8 cellular contexts compared by ENCODE assay signal in the genomic region with DNA sequence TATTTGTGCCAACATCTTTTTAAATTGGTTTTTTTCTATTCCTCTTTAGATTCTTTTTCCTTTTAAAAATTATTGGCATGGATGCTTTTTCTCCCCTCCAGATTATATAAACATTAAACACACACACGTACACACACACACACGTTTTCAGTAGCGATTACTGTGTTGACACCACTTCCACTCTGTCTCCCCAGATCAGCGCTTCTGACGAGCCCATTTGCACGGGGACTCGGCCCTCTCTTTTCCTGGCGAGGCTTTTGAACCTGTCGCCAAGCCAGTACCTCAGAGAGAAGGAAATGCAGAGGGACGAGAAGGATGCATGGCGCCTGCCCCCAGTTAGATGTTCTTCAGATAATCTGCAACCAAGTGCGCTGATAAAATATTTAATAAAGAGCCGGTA. TPM values are rescaled to one million over a fixed set of nuclear protein-coding genes. Genes with fewer than 3 reads are reported as not detected.
A peak's percentile ranks its signal among the peaks of the same experiment; 100 is the strongest.
DNase-seq lines count a peak whose midpoint lies in the region; ATAC-seq and TF ChIP-seq lines count a peak whose summit lies in the region.

No MANE protein-coding gene starts in this region.

- H3K27me3 Mint-ChIP-seq in activated B cell treated with CpG ODN at 0.5 μM for 24 hours = peaks cover 50% of the 10 kb centered on the region

- DNase-seq in left ventricle myocardium inferior (no peak), Right ventricle myocardium inferior (ENCODE audit: missing footprints) (no peak), activated B cell treated with CpG ODN at 0.5 μM for 24 hours (no peak), thoracic aorta (ENCODE audit: low spot score) (no peak), kidney tubule cell (ENCODE audit: low spot score) (no peak)

- H3K9ac ChIP-seq in iPS-15b (ENCODE audit: low read depth, low read length) = no peak overlapping the region

- H3K27me3 ChIP-seq in left ventricle myocardium inferior (ENCODE audit: low read depth) = peaks cover 67% of the 10 kb centered on the region
- peaks cover 79% of the 10 kb centered on the region for H3K27me3 ChIP-seq in iPS-15b (ENCODE audit: control insufficient read depth, insufficient read depth, low read length)
- peaks cover 30% of the 10 kb centered on the region for H3K27me3 ChIP-seq in thoracic aorta (replicated peaks; ENCODE audit: insufficient read depth)

- no peak overlapping the region for H3K27ac Mint-ChIP-seq in activated B cell treated with CpG ODN at 0.5 μM for 24 hours

- intact Hi-C loops in left ventricle myocardium inferior (cut with micrococcal nuclease) (no loop called here), Right ventricle myocardium inferior (cut with DNase I) (no loop called here), activated B cell treated with CpG ODN at 0.5 μM for 24 hours (cut with micrococcal nuclease) (loop anchor here (5.0 kb wide), 1 partner anchor 168 kb away; no protein-coding TSS in a partner anchor)

- POLR2A ChIA-PET in activated B cell treated with CpG ODN at 0.5 μM for 24 hours (lab: Charles Lee) = no interaction called here

- ATAC-seq in Right ventricle myocardium inferior = no peak
- peak; percentile 22 for ATAC-seq in HG03108 (IDR thresholded peaks at IDR 0.05; ENCODE audit: unreplicated experiment)
- ATAC-seq in activated B cell treated with CpG ODN at 0.5 μM for 24 hours (ENCODE audit: low read depth) = peak; percentile 29
- no peak for ATAC-seq in thoracic aorta (ENCODE audit: insufficient number of reproducible peaks, low FRiP score, low read depth)
- no peak for ATAC-seq in GM21447 (IDR thresholded peaks at IDR 0.05; ENCODE audit: unreplicated experiment)

- H3K36me3 ChIP-seq in left ventricle myocardium inferior (no peaks in the 10 kb centered on the region), iPS-15b (ENCODE audit: control insufficient read depth, insufficient read depth, low read length) (no peaks in the 10 kb centered on the region), thoracic aorta (no peaks in the 10 kb centered on the region)

- peak overlapping the region; percentile 70 for H3K4me3 Mint-ChIP-seq in activated B cell treated with CpG ODN at 0.5 μM for 24 hours

- H3K4me3 ChIP-seq in left ventricle myocardium inferior (peak overlapping the region; percentile 67), iPS-15b (ENCODE audit: low read depth, low read length) (peak overlapping the region; percentile 54), thoracic aorta (peak overlapping the region; percentile 71)

- no peaks in the 10 kb centered on the region for H3K9me3 Mint-ChIP-seq in activated B cell treated with CpG ODN at 0.5 μM for 24 hours

- no peak for TF ChIP-seq CTCF in left ventricle myocardium inferior (IDR thresholded peaks at IDR 0.05; ENCODE audit: borderline replicate concordance)
- TF ChIP-seq CTCF in activated B cell treated with CpG ODN at 0.5 μM for 24 hours (IDR thresholded peaks at IDR 0.05) = no peak
- TF ChIP-seq CTCF in thoracic aorta (IDR thresholded peaks at IDR 0.05) = no peak

- H3K4me1 Mint-ChIP-seq in activated B cell treated with CpG ODN at 0.5 μM for 24 hours = peaks cover 50% of the 10 kb centered on the region

- H3K9me3 ChIP-seq in left ventricle myocardium inferior (replicated peaks) (no peaks in the 10 kb centered on the region), iPS-15b (ENCODE audit: control insufficient read depth, insufficient read depth, low read length) (no peaks in the 10 kb centered on the region), thoracic aorta (no peaks in the 10 kb centered on the region)

- H3K27ac ChIP-seq in left ventricle myocardium inferior (replicated peaks) = no peak overlapping the region
- no peak overlapping the region for H3K27ac ChIP-seq in thoracic aorta

- H3K4me1 ChIP-seq in left ventricle myocardium inferior = peaks cover 51% of the 10 kb centered on the region
- H3K4me1 ChIP-seq in iPS-15b (ENCODE audit: control insufficient read depth, insufficient read depth, low read length) = peaks cover 12% of the 10 kb centered on the region
- peaks cover 0 to 44% of the 10 kb centered on the region in 2 donors for H3K4me1 ChIP-seq in thoracic aorta (ENCODE audit: control insufficient read depth in 1 of 2, low read depth in 2 of 2)

- CTCF ChIA-PET in activated B cell treated with CpG ODN at 0.5 μM for 24 hours (lab: Charles Lee) = no interaction called here

- peaks cover 4% of the 10 kb centered on the region for H3K36me3 Mint-ChIP-seq in activated B cell treated with CpG ODN at 0.5 μM for 24 hours (ENCODE audit: low read depth)

RNA-seq across cellular contexts. Expression of a gene that starts 1.1 kb away (rescaled TPM):
- total RNA-seq in left ventricle myocardium inferior = not detected
- total RNA-seq in Right ventricle myocardium inferior = not detected
- total RNA-seq in activated B cell treated with CpG ODN at 0.5 μM for 24 hours = 0.02 and 0.07 TPM in 2 replicates
- total RNA-seq in thoracic aorta = not detected

Comparison
In these comparisons a context has a peak if more than half of its experiments do, and no peak if none do; other contexts are left out.
1. ATAC-seq: peak in HG03108 (single experiment) and activated B cell treated with CpG ODN at 0.5 μM for 24 hours (single experiment); none in Right ventricle myocardium inferior (single experiment), thoracic aorta (single experiment) and GM21447 (single experiment).
2. Peak in every context shown above with its lines, with median percentiles within 50 percentile points of each other: H3K4me3 ChIP-seq.